In the genomic region with DNA sequence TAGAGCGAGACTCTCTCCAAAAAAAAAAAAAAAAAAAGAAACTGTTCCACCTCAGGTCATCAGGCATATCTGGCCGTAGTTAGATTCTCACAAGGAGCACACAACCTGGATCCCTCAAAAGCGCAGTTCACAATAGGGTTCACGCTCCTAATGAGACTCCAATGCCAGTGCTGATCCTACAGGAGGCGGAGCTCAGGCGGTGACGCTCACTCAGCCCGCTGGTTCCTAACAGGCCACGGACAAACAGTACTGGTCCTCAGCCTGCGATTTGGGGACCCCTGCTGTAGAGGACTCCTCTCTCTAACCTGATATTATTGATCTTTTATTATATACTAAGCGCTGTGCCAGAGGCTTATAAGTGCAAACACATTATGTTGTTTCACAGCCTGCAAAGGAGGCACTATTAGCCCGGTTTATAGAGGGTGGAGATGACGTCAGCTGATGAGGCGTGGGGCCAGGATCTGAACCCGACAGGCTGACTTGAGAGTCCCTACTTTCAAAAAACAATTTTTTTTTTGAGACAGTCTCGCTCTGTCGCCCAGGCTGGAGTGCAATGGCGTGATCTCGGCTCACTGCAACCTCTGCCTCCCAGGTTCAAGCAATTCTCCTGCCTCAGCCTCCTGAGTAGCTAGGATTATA, we compare ENCODE assay signal across 1 cellular context.
TF ChIP-seq lines count a peak whose summit lies in the region.

No MANE protein-coding gene starts in this region.

TF ChIP-seq in endothelial cell of umbilical vein, 7 proteins besides CTCF, POLR2A, EP300 and RAD21:
- TF ChIP-seq JUN (IDR thresholded peaks at IDR 0.05; ENCODE audit: borderline replicate concordance, insufficient read depth, insufficient read length, low read depth) (no peak), POLR2AphosphoS5 (IDR thresholded peaks at IDR 0.05; ENCODE audit: insufficient read depth, low read depth, low read length) (no peak), EZH2 (IDR thresholded peaks at IDR 0.05; ENCODE audit: borderline replicate concordance, low read depth, low read length, severe bottlenecking) (no peak), MYC (IDR thresholded peaks at IDR 0.05; ENCODE audit: low read depth, low read length) (no peak)
- TF ChIP-seq, protein P1, sequence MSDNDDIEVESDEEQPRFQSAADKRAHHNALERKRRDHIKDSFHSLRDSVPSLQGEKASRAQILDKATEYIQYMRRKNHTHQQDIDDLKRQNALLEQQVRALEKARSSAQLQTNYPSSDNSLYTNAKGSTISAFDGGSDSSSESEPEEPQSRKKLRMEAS (IDR thresholded peaks at IDR 0.05; ENCODE audit: insufficient read depth, insufficient read length) = no peak
